2 cellular contexts compared by ENCODE assay signal in the genomic region with DNA sequence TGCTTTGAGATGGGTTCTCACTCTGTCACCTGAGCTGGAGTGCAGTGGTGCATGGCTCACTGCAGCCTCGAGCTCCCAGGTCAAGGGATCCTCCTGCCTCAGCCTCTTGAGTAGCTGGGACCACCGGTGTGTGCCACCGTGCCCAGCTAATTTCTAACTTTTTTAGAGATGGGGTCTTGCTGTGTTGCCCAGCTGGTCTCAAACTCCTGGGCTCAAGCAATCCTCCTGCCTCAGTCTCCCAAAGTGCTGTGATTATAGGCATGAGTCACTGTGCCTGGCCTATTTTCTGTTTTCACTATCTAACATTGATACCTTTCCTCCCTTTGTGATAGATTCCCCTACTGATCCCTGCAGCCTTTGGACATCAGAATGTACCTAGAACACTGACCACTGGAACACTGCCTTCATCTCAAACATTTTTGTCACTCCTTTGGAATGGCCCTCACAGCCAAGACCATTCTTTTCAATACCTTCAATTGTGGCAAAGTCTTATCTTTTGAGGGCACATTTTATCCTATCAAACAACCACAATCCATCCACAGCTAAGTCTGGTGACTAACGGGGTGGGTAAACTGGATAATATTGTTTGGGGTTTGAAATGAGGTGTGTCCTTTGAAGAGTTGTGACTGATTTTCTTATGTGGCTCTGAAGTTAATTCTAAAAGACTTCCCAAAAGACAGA.
TF ChIP-seq lines count a peak whose summit lies in the region.

No MANE protein-coding gene starts in this region.

TF ChIP-seq in SK-N-SH treated with all-trans-retinoic acid at 6 μM for 48 hours, 23 proteins besides CTCF, POLR2A, EP300 and RAD21 (continued from another document):
- TF ChIP-seq, protein P1, sequence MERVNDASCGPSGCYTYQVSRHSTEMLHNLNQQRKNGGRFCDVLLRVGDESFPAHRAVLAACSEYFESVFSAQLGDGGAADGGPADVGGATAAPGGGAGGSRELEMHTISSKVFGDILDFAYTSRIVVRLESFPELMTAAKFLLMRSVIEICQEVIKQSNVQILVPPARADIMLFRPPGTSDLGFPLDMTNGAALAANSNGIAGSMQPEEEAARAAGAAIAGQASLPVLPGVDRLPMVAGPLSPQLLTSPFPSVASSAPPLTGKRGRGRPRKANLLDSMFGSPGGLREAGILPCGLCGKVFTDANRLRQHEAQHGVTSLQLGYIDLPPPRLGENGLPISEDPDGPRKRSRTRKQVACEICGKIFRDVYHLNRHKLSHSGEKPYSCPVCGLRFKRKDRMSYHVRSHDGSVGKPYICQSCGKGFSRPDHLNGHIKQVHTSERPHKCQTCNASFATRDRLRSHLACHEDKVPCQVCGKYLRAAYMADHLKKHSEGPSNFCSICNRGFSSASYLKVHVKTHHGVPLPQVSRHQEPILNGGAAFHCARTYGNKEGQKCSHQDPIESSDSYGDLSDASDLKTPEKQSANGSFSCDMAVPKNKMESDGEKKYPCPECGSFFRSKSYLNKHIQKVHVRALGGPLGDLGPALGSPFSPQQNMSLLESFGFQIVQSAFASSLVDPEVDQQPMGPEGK (CRISPR knock-in tag; IDR thresholded peaks at IDR 0.05; ENCODE audit: borderline replicate concordance): no peak

TF ChIP-seq in K562, 482 proteins besides CTCF, POLR2A, EP300 and RAD21 (continued from another document and continues in another):
- TF ChIP-seq, protein P2, sequence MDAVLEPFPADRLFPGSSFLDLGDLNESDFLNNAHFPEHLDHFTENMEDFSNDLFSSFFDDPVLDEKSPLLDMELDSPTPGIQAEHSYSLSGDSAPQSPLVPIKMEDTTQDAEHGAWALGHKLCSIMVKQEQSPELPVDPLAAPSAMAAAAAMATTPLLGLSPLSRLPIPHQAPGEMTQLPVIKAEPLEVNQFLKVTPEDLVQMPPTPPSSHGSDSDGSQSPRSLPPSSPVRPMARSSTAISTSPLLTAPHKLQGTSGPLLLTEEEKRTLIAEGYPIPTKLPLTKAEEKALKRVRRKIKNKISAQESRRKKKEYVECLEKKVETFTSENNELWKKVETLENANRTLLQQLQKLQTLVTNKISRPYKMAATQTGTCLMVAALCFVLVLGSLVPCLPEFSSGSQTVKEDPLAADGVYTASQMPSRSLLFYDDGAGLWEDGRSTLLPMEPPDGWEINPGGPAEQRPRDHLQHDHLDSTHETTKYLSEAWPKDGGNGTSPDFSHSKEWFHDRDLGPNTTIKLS (IDR thresholded peaks at IDR 0.05; ENCODE audit: borderline replicate concordance, low read depth): no peak
- TF ChIP-seq DPF2 (IDR thresholded peaks at IDR 0.05) (peak; percentile 62; the same call in 1 of the 2 replicates), ESRRA (IDR thresholded peaks at IDR 0.05; ENCODE audit: borderline replicate concordance, low read depth) (peak; percentile 42; the same call in 1 of the 2 replicates), HDAC2 (IDR thresholded peaks at IDR 0.05) (peak; percentile 42; the same call in 1 of the 2 replicates), HDAC6 (IDR thresholded peaks at IDR 0.05; ENCODE audit: low read depth, low read length) (no peak), STAT5A (IDR thresholded peaks at IDR 0.05; ENCODE audit: borderline replicate concordance, low read length) (peak; percentile 62; the same call in 1 of the 2 replicates), YY1 (IDR thresholded peaks at IDR 0.05; ENCODE audit: borderline replicate concordance in 1 of 3, control insufficient read depth in 1 of 3, extremely low read depth in 1 of 3, insufficient read depth in 3 of 3, insufficient read length in 1 of 3, insufficient replicate concordance in 2 of 3, low read depth in 1 of 3, low read length in 2 of 3) (no peak), POLR2B (IDR thresholded peaks at IDR 0.05; ENCODE audit: low read depth, partially characterized antibody) (no peak), DACH1 (IDR thresholded peaks at IDR 0.05; ENCODE audit: partially characterized antibody) (no peak), HMG20B (CRISPR knock-in tag; IDR thresholded peaks at IDR 0.05) (no peak), ZNF175 (CRISPR knock-in tag; IDR thresholded peaks at IDR 0.05; ENCODE audit: low read depth) (0 out of 2 replicates have a peak, but pooled peaks have one; percentile 45), ASH1L (IDR thresholded peaks at IDR 0.05; ENCODE audit: borderline replicate concordance, low read depth, partially characterized antibody) (no peak), SMAD1 (IDR thresholded peaks at IDR 0.05; ENCODE audit: low read depth, low read length, partially characterized antibody) (no peak), PYGO2 (tag; IDR thresholded peaks at IDR 0.05) (no peak), TAL1 (IDR thresholded peaks at IDR 0.05) (peak; percentile 84), ZNF282 (CRISPR knock-in tag; IDR thresholded peaks at IDR 0.05) (no peak), FOXA3 (CRISPR knock-in tag; conservative IDR thresholded peaks at IDR 0.05 in 1 of 2, IDR thresholded peaks at IDR 0.05 in 1 of 2) (peak in 1 of 2 experiments; percentile 27; a peak in 1 of 4 replicates), MEF2A (IDR thresholded peaks at IDR 0.05; ENCODE audit: control insufficient read depth, low read depth, low read length) (no peak), SMARCA4 (IDR thresholded peaks at IDR 0.05) (peak; percentile 33; the same call in 1 of the 2 replicates), CREM (IDR thresholded peaks at IDR 0.05; ENCODE audit: low read depth) (0 out of 2 replicates have a peak, but pooled peaks have one; percentile 16), CCNT2 (IDR thresholded peaks at IDR 0.05; ENCODE audit: borderline replicate concordance, extremely low read depth, insufficient read length, low read depth, low read length) (peak; percentile 70), RNF2 (IDR thresholded peaks at IDR 0.05) (no peak), NCOR1 (IDR thresholded peaks at IDR 0.05) (peak; percentile 79), MEIS2 (IDR thresholded peaks at IDR 0.05; ENCODE audit: partially characterized antibody) (no peak), GABPB2 (CRISPR knock-in tag; conservative IDR thresholded peaks at IDR 0.05) (no peak), POLR3G (IDR thresholded peaks at IDR 0.05; ENCODE audit: extremely low read depth, insufficient read length, insufficient replicate concordance) (no peak), TEAD1 (CRISPR knock-in tag; IDR thresholded peaks at IDR 0.05) (no peak), ZBED1 (IDR thresholded peaks at IDR 0.05) (no peak), BCOR (IDR thresholded peaks at IDR 0.05) (peak; percentile 37; the same call in 1 of the 2 replicates), RHOXF2B (CRISPR knock-in tag; conservative IDR thresholded peaks at IDR 0.05) (no peak), XRCC5 (IDR thresholded peaks at IDR 0.05; ENCODE audit: low read depth, low read length) (no peak), ZEB2 (IDR thresholded peaks at IDR 0.05) (0 out of 2 replicates have a peak, but pooled peaks have one; percentile 35), SAFB2 (IDR thresholded peaks at IDR 0.05; ENCODE audit: borderline replicate concordance, low read depth, low read length, severe bottlenecking) (no peak), KAT7 (CRISPR knock-in tag; IDR thresholded peaks at IDR 0.05; ENCODE audit: borderline replicate concordance) (0 out of 2 replicates have a peak, but pooled peaks have one; percentile 20), MTF1 (CRISPR knock-in tag; IDR thresholded peaks at IDR 0.05; ENCODE audit: borderline replicate concordance) (no peak), FOXP1 (CRISPR knock-in tag; IDR thresholded peaks at IDR 0.05) (no peak)
- TF ChIP-seq, protein P3, sequence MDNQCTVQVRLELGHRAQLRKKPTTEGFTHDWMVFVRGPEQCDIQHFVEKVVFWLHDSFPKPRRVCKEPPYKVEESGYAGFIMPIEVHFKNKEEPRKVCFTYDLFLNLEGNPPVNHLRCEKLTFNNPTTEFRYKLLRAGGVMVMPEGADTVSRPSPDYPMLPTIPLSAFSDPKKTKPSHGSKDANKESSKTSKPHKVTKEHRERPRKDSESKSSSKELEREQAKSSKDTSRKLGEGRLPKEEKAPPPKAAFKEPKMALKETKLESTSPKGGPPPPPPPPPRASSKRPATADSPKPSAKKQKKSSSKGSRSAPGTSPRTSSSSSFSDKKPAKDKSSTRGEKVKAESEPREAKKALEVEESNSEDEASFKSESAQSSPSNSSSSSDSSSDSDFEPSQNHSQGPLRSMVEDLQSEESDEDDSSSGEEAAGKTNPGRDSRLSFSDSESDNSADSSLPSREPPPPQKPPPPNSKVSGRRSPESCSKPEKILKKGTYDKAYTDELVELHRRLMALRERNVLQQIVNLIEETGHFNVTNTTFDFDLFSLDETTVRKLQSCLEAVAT (IDR thresholded peaks at IDR 0.05): peak in 1 of 2 experiments; percentile 45; a peak in 1 of 4 replicates
- TF ChIP-seq, protein P4, sequence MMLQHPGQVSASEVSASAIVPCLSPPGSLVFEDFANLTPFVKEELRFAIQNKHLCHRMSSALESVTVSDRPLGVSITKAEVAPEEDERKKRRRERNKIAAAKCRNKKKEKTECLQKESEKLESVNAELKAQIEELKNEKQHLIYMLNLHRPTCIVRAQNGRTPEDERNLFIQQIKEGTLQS (IDR thresholded peaks at IDR 0.05): peak; percentile 7; the same call in 1 of the 2 replicates
- TF ChIP-seq, protein P4 (CRISPR knock-in tag; conservative IDR thresholded peaks at IDR 0.05): no peak
- TF ChIP-seq, protein P5, sequence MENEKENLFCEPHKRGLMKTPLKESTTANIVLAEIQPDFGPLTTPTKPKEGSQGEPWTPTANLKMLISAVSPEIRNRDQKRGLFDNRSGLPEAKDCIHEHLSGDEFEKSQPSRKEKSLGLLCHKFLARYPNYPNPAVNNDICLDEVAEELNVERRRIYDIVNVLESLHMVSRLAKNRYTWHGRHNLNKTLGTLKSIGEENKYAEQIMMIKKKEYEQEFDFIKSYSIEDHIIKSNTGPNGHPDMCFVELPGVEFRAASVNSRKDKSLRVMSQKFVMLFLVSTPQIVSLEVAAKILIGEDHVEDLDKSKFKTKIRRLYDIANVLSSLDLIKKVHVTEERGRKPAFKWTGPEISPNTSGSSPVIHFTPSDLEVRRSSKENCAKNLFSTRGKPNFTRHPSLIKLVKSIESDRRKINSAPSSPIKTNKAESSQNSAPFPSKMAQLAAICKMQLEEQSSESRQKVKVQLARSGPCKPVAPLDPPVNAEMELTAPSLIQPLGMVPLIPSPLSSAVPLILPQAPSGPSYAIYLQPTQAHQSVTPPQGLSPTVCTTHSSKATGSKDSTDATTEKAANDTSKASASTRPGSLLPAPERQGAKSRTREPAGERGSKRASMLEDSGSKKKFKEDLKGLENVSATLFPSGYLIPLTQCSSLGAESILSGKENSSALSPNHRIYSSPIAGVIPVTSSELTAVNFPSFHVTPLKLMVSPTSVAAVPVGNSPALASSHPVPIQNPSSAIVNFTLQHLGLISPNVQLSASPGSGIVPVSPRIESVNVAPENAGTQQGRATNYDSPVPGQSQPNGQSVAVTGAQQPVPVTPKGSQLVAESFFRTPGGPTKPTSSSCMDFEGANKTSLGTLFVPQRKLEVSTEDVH (IDR thresholded peaks at IDR 0.05; ENCODE audit: low read depth, partially characterized antibody): no peak
- TF ChIP-seq, protein P6, sequence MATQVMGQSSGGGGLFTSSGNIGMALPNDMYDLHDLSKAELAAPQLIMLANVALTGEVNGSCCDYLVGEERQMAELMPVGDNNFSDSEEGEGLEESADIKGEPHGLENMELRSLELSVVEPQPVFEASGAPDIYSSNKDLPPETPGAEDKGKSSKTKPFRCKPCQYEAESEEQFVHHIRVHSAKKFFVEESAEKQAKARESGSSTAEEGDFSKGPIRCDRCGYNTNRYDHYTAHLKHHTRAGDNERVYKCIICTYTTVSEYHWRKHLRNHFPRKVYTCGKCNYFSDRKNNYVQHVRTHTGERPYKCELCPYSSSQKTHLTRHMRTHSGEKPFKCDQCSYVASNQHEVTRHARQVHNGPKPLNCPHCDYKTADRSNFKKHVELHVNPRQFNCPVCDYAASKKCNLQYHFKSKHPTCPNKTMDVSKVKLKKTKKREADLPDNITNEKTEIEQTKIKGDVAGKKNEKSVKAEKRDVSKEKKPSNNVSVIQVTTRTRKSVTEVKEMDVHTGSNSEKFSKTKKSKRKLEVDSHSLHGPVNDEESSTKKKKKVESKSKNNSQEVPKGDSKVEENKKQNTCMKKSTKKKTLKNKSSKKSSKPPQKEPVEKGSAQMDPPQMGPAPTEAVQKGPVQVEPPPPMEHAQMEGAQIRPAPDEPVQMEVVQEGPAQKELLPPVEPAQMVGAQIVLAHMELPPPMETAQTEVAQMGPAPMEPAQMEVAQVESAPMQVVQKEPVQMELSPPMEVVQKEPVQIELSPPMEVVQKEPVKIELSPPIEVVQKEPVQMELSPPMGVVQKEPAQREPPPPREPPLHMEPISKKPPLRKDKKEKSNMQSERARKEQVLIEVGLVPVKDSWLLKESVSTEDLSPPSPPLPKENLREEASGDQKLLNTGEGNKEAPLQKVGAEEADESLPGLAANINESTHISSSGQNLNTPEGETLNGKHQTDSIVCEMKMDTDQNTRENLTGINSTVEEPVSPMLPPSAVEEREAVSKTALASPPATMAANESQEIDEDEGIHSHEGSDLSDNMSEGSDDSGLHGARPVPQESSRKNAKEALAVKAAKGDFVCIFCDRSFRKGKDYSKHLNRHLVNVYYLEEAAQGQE (CRISPR knock-in tag; IDR thresholded peaks at IDR 0.05; ENCODE audit: low read depth): no peak
- TF ChIP-seq, protein P7, sequence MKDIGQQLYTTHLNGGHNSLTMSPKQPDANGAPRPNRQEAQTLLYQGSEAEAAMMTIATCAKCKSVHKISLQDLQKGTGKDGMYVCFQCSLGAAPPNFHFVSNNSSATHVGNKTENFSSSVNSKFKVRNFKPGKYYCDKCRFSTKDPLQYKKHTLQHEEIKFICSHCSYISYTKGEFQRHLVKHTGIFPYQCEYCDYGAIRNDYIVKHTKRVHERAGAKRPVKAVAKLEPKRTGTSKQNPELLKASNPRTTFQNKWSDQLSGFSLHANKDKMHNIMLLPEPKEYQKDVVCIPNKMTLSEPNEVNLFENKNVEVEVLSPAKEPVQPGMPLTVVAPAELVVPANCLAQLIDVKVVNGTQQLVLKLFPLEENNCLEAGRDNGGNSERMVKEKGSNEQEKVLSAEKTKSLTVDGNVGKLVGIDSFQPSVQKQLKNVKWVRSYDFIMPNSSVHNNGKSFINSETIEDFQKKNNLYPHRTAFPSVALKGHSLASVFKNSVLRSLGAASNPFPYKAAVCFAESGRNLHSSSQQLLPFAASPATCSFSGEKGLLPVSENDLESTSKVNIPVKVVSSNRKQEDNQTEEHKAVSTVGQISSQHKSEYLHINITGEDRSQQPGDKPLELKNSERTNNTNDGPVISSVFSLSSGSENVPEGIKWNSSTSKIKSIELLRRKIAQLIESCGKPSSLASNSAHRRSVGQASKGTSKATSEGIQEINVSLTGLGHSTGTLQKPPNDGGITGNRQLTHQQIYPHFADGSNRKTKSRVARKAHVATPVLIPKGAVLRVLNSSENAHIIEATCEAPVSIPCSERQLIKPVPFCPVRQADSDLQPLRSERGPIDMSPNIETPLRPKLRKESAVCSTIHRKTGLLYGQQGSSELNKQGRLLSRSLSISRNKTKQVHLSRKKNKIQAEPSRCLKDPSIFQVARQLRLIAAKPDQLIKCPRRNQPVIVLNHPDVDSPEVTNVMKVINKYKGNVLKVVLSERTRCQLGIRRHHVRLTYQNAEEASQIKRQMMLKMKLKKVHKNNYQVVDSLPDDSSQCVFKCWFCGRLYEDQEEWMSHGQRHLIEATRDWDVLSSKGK (CRISPR knock-in tag; IDR thresholded peaks at IDR 0.05): no peak
- TF ChIP-seq, protein P8, sequence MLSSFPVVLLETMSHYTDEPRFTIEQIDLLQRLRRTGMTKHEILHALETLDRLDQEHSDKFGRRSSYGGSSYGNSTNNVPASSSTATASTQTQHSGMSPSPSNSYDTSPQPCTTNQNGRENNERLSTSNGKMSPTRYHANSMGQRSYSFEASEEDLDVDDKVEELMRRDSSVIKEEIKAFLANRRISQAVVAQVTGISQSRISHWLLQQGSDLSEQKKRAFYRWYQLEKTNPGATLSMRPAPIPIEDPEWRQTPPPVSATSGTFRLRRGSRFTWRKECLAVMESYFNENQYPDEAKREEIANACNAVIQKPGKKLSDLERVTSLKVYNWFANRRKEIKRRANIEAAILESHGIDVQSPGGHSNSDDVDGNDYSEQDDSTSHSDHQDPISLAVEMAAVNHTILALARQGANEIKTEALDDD (IDR thresholded peaks at IDR 0.05): peak; percentile 74
